14 cellular contexts compared by ENCODE assay signal in genomic region chr1:59431566-59432294, GRCh38.
DNase-seq lines count a peak whose midpoint lies in the region; ATAC-seq and TF ChIP-seq lines count a peak whose summit lies in the region.
"Had no signal": no experiment of that assay in that cellular context is flagged by ENCODE, and none has a peak within 500 bp of the region (broad histone marks: within the 10 kb centered on the region; RNA-seq: fewer than 3 reads in every experiment).

No MANE protein-coding gene starts in this region.

- H3K27me3 Mint-ChIP-seq in activated T-cell treated with anti-CD3 and anti-CD28 coated beads, Interleukin-2, amount 50 U/mL, for 24 hours, result no peaks in the 10 kb centered on the region
- H3K27me3 Mint-ChIP-seq: B cell had no signal

- H3K9me3 Mint-ChIP-seq in activated T-cell treated with anti-CD3 and anti-CD28 coated beads, Interleukin-2, amount 50 U/mL, for 24 hours, result no peaks in the 10 kb centered on the region

- peak overlapping the region; percentile 24; the same call in 1 of the 2 replicates for H3K27ac ChIP-seq in SJCRH30
- peak overlapping the region; percentile 71 to 73 for H3K27ac ChIP-seq in thoracic aorta
- H3K27ac ChIP-seq: tibial nerve had no signal

- no peaks in the 10 kb centered on the region for H3K27me3 ChIP-seq in SJCRH30
- H3K27me3 ChIP-seq in thoracic aorta (replicated peaks; ENCODE audit: insufficient read depth), result no peaks in the 10 kb centered on the region
- H3K27me3 ChIP-seq: colonic mucosa, tibial nerve had no signal

- H3K36me3 Mint-ChIP-seq in activated T-cell treated with anti-CD3 and anti-CD28 coated beads, Interleukin-2, amount 50 U/mL, for 24 hours (ENCODE audit: low read depth), result no peaks in the 10 kb centered on the region

- no peak for DNase-seq in activated T-cell treated with anti-CD3 and anti-CD28 coated beads, Interleukin-2, amount 50 U/mL, for 24 hours
- no peak for DNase-seq in activated T-cell treated with anti-CD3 and anti-CD28 coated beads, Interleukin-2, amount 50 U/mL, for 1 hour
- DNase-seq in SJCRH30 (peak; percentile 53 to 61), foreskin fibroblast (peak in 1 of 2 donors; percentile 48), thoracic aorta (ENCODE audit: low spot score) (no peak), NCI-H1048 (lab: John Stamatoyannopoulos, UW) (no peak), superior temporal gyrus (ENCODE audit: extremely low spot score) (no peak), NCI-H526 (lab: John Stamatoyannopoulos, UW) (no peak)
- DNase-seq: colonic mucosa; NCI-H187 treated with DMSO at 0.1 percent for 48 hours; SIG-M5; stimulated activated CD4-positive, alpha-beta T cell treated with anti-CD3 and anti-CD28 coated beads, Interleukin-12 subunit alpha, Interleukin-12 subunit beta, amount 100 ng/mL, for 4 hours had no signal

- ATAC-seq in thoracic aorta (ENCODE audit: insufficient number of reproducible peaks, low FRiP score, low read depth), result no peak

- H3K36me3 ChIP-seq in SJCRH30, result no peaks in the 10 kb centered on the region
- H3K36me3 ChIP-seq in thoracic aorta, result no peaks in the 10 kb centered on the region
- H3K36me3 ChIP-seq: colonic mucosa, tibial nerve had no signal

- H3K9me3 ChIP-seq in SJCRH30 (replicated peaks) (no peaks in the 10 kb centered on the region), thoracic aorta (no peaks in the 10 kb centered on the region)
- H3K9me3 ChIP-seq: colonic mucosa, tibial nerve had no signal

- H3K4me1 ChIP-seq in SJCRH30 (peaks cover 82% of the 10 kb centered on the region), thoracic aorta (ENCODE audit: control insufficient read depth in 1 of 2, low read depth in 2 of 2) (peaks cover 15 to 41% of the 10 kb centered on the region in 2 donors)

- TF ChIP-seq CTCF in foreskin fibroblast (IDR thresholded peaks at IDR 0.05; ENCODE audit: low read depth, low read length), result peak; percentile 8
- no peak for TF ChIP-seq CTCF in thoracic aorta (IDR thresholded peaks at IDR 0.05)

- H3K4me1 Mint-ChIP-seq in activated T-cell treated with anti-CD3 and anti-CD28 coated beads, Interleukin-2, amount 50 U/mL, for 24 hours (ENCODE audit: low read depth), result peaks cover 26% of the 10 kb centered on the region

- no peak overlapping the region for H3K4me3 Mint-ChIP-seq in activated T-cell treated with anti-CD3 and anti-CD28 coated beads, Interleukin-2, amount 50 U/mL, for 24 hours
- H3K4me3 Mint-ChIP-seq: B cell had no signal

- H3K27ac Mint-ChIP-seq in activated T-cell treated with anti-CD3 and anti-CD28 coated beads, Interleukin-2, amount 50 U/mL, for 24 hours, result peak overlapping the region; percentile 88
- H3K27ac Mint-ChIP-seq: B cell had no signal

- no peak overlapping the region for H3K4me3 ChIP-seq in SJCRH30
- no peak overlapping the region for H3K4me3 ChIP-seq in foreskin fibroblast (ENCODE audit: low read depth in 1 of 2, low read length in 2 of 2)
- no peak overlapping the region for H3K4me3 ChIP-seq in thoracic aorta
- H3K4me3 ChIP-seq: colonic mucosa, tibial nerve had no signal

Comparison
In these comparisons a context has a peak if more than half of its experiments do, and no peak if none do; other contexts are left out.
1. DNase-seq: peak in SJCRH30 (2 of 2); none in activated T-cell treated with anti-CD3 and anti-CD28 coated beads, Interleukin-2, amount 50 U/mL, for 24 hours (single experiment), activated T-cell treated with anti-CD3 and anti-CD28 coated beads, Interleukin-2, amount 50 U/mL, for 1 hour (single experiment), thoracic aorta (single experiment), NCI-H1048 (single experiment), superior temporal gyrus (single experiment) and NCI-H526 (0 of 2).